In the genomic region with DNA sequence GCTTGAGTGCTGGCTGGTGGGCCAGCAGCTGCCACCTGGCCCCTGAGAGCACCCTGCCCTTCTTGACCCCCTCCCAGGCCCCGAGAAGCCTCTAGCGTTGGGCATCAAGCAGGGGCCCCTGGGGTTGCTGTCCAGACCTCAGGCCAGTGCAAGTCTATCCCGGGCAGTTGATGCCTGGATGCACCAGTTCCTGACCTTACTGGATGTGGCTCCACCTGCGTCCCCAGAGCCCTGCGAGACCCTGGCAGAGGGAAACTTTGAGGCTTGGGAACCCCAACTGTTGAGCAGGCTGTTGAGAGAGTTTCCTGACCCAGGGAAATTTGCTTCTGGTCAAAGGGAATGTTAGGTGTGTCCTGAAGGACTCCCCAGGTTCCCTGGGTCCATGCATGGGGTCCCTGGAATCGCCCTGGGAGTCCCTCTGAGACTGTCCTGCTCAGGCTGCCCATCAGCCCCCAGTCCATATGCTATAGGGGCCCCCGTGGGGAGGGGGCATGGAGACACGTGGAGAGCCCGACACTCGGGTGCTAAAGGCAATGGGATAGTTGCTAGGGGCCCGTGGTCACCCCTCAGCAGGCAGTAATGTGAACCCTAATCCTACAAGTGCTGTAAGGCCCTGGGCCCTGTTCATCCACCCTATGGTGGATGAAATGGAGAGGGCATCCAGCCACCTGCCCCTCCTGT, we compare ENCODE assay signal across 1 cellular context.
TF ChIP-seq lines count a peak whose summit lies in the region.

No MANE protein-coding gene starts in this region.

TF ChIP-seq in K562, 482 proteins besides CTCF, POLR2A, EP300 and RAD21 (continued from another document):
- TF ChIP-seq PHF20 (IDR thresholded peaks at IDR 0.05; ENCODE audit: partially characterized antibody) (no peak), HDAC6 (IDR thresholded peaks at IDR 0.05; ENCODE audit: low read depth, low read length) (no peak), GTF2F1 (IDR thresholded peaks at IDR 0.05; ENCODE audit: low read depth, low read length) (no peak), KLF16 (IDR thresholded peaks at IDR 0.05) (no peak), SMC3 (conservative IDR thresholded peaks at IDR 0.05; ENCODE audit: insufficient read depth, low read depth, low read length) (no peak), CEBPG (CRISPR knock-in tag; IDR thresholded peaks at IDR 0.05) (no peak), CEBPG (tag; conservative IDR thresholded peaks at IDR 0.05 in 1 of 2, IDR thresholded peaks at IDR 0.05 in 1 of 2) (no peak), EWSR1 (IDR thresholded peaks at IDR 0.05; ENCODE audit: borderline replicate concordance, low read depth, partially characterized antibody) (no peak), JUND (IDR thresholded peaks at IDR 0.05; ENCODE audit: borderline replicate concordance, low read depth, low read length) (no peak), JUND (tag; IDR thresholded peaks at IDR 0.05; ENCODE audit: borderline replicate concordance, low read depth, low read length) (no peak)
- TF ChIP-seq, protein P1, sequence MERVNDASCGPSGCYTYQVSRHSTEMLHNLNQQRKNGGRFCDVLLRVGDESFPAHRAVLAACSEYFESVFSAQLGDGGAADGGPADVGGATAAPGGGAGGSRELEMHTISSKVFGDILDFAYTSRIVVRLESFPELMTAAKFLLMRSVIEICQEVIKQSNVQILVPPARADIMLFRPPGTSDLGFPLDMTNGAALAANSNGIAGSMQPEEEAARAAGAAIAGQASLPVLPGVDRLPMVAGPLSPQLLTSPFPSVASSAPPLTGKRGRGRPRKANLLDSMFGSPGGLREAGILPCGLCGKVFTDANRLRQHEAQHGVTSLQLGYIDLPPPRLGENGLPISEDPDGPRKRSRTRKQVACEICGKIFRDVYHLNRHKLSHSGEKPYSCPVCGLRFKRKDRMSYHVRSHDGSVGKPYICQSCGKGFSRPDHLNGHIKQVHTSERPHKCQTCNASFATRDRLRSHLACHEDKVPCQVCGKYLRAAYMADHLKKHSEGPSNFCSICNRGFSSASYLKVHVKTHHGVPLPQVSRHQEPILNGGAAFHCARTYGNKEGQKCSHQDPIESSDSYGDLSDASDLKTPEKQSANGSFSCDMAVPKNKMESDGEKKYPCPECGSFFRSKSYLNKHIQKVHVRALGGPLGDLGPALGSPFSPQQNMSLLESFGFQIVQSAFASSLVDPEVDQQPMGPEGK (CRISPR knock-in tag; IDR thresholded peaks at IDR 0.05; ENCODE audit: borderline replicate concordance): no peak
